15 cellular contexts compared by ENCODE assay signal in the genomic region with DNA sequence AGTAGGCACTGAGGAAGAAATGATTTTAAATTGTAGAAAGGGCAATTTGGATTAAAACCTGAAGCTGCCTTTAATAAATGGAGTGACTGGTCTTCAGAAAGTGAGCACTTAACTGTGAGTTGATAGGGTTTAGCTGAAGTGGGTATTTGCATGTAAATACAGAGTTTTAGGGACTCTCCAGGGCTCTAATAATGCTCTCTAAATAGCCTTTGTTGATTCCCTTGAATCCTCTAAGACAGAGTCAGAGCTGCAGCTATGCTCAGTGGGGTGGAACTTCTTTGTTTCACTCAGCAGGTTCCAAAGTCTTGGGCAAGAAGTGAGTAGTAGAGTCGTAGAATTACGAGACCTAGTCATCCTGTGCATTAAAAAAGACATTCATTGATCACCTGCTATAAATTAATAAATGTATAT. TPM values are rescaled to one million over a fixed set of nuclear protein-coding genes. Genes with fewer than 3 reads are reported as not detected.
DNase-seq lines count a peak whose midpoint lies in the region; ATAC-seq and TF ChIP-seq lines count a peak whose summit lies in the region.
"Had no signal": no experiment of that assay in that cellular context is flagged by ENCODE, and none has a peak within 500 bp of the region (broad histone marks: within the 10 kb centered on the region; RNA-seq: fewer than 3 reads in every experiment).

No MANE protein-coding gene starts in this region.

- no peak for TF ChIP-seq CTCF in ovary (IDR thresholded peaks at IDR 0.05)

- H3K36me3 Mint-ChIP-seq in activated CD4-positive, alpha-beta memory T cell treated with anti-CD3 and anti-CD28 coated beads, Interleukin-2, amount 10 ng/mL, durations not matched to agents 7 days and 5 days (ENCODE audit: low read depth): no peaks in the 10 kb centered on the region

- no peaks in the 10 kb centered on the region for H3K4me1 Mint-ChIP-seq in activated CD4-positive, alpha-beta memory T cell treated with anti-CD3 and anti-CD28 coated beads, Interleukin-2, amount 10 ng/mL, durations not matched to agents 7 days and 5 days

- POLR2A ChIA-PET in activated CD4-positive, alpha-beta memory T cell treated with anti-CD3 and anti-CD28 coated beads, Interleukin-2, amount 10 ng/mL, durations not matched to agents 7 days and 5 days (lab: Charles Lee): no interaction called here

- intact Hi-C loops in ovary (cut with DNase I) (no loop called here), left ventricle myocardium superior (cut with micrococcal nuclease) (no loop called here)

- no peak for TF ChIP-seq POLR2A in ovary (IDR thresholded peaks at IDR 0.05)

- H3K27me3 Mint-ChIP-seq in activated CD4-positive, alpha-beta memory T cell treated with anti-CD3 and anti-CD28 coated beads, Interleukin-2, amount 10 ng/mL, durations not matched to agents 7 days and 5 days: peaks cover 1% of the 10 kb centered on the region

- no peak overlapping the region for H3K4me3 ChIP-seq in ovary
- H3K4me3 ChIP-seq: cardiac muscle cell, gastroesophageal sphincter had no signal

- DNase-seq in iPS DF 4.7 (ENCODE audit: extremely low read depth, low spot score) (peak; percentile 53), SK-N-DZ (ENCODE audit: low spot score) (no peak), ovary (no peak), left ventricle myocardium superior (no peak)
- DNase-seq in activated CD4-positive, alpha-beta memory T cell treated with anti-CD3 and anti-CD28 coated beads, Interleukin-2, amount 10 ng/mL, durations not matched to agents 7 days and 5 days: no peak
- DNase-seq: activated CD8-positive, alpha-beta memory T cell treated with anti-CD3 and anti-CD28 coated beads, Interleukin-2, amount 50 U/mL, for 48 hours; COR-L47; stimulated activated CD4-positive, alpha-beta T cell treated with anti-CD3 and anti-CD28 coated beads, Interleukin-4, amount 100 ng/mL, for 1 hour had no signal

- CTCF ChIA-PET in activated CD4-positive, alpha-beta memory T cell treated with anti-CD3 and anti-CD28 coated beads, Interleukin-2, amount 10 ng/mL, durations not matched to agents 7 days and 5 days (lab: Charles Lee): no interaction called here

- no peak overlapping the region for H3K27ac ChIP-seq in ovary
- H3K27ac ChIP-seq: cardiac muscle cell, gastroesophageal sphincter had no signal

- no peak overlapping the region for H3K27ac Mint-ChIP-seq in activated CD4-positive, alpha-beta memory T cell treated with anti-CD3 and anti-CD28 coated beads, Interleukin-2, amount 10 ng/mL, durations not matched to agents 7 days and 5 days

- no peaks in the 10 kb centered on the region for H3K9me3 ChIP-seq in ovary
- H3K9me3 ChIP-seq: gastroesophageal sphincter had no signal

- H3K4me1 ChIP-seq in ovary (ENCODE audit: insufficient read depth): no peaks in the 10 kb centered on the region

- H3K36me3 ChIP-seq in ovary: no peaks in the 10 kb centered on the region
- H3K36me3 ChIP-seq: cardiac muscle cell, gastroesophageal sphincter had no signal

- H3K9me3 Mint-ChIP-seq in activated CD4-positive, alpha-beta memory T cell treated with anti-CD3 and anti-CD28 coated beads, Interleukin-2, amount 10 ng/mL, durations not matched to agents 7 days and 5 days: peaks cover 2% of the 10 kb centered on the region
- H3K9me3 Mint-ChIP-seq: neural crest cell had no signal

- no peaks in the 10 kb centered on the region for H3K27me3 ChIP-seq in ovary
- H3K27me3 ChIP-seq: gastroesophageal sphincter had no signal

- no peak for TF ChIP-seq EP300 in ovary (IDR thresholded peaks at IDR 0.05)

- H3K4me3 Mint-ChIP-seq in activated CD4-positive, alpha-beta memory T cell treated with anti-CD3 and anti-CD28 coated beads, Interleukin-2, amount 10 ng/mL, durations not matched to agents 7 days and 5 days: no peak overlapping the region
- H3K4me3 Mint-ChIP-seq: neural crest cell had no signal

- WGBS in ovary, 3 donors: 63 to 76% (median 66%) methylated on average over 2 of the region's 2 CpGs

- ATAC-seq in GM18858 (IDR thresholded peaks at IDR 0.05; ENCODE audit: unreplicated experiment): peak; percentile 97
- ATAC-seq in GM21576 (IDR thresholded peaks at IDR 0.05; ENCODE audit: unreplicated experiment): peak; percentile 95
- ATAC-seq in HG03139 (IDR thresholded peaks at IDR 0.05; ENCODE audit: unreplicated experiment): peak; percentile 72
- ATAC-seq in left ventricle myocardium superior: no peak
- ATAC-seq: gastroesophageal sphincter had no signal

RNA-seq across cellular contexts. Expression of a gene that starts 21.4 kb away (rescaled TPM):
- total RNA-seq in activated CD4-positive, alpha-beta memory T cell treated with anti-CD3 and anti-CD28 coated beads, Interleukin-2, amount 10 ng/mL, durations not matched to agents 7 days and 5 days: not detected
- not detected in 2 replicates for polyA plus RNA-seq in SK-N-DZ (2014; cell fraction: cytosol; rRNA removed)
- polyA plus RNA-seq in SK-N-DZ (2014; cell fraction: nucleus; rRNA removed): not detected in 2 replicates
- total RNA-seq in ovary (not detected), left ventricle myocardium superior (not detected)
- not detected for polyA plus RNA-seq in ovary
- total RNA-seq: cardiac muscle cell, gastroesophageal sphincter, urinary bladder had no signal
- polyA plus RNA-seq: cardiac muscle cell, urinary bladder had no signal
